Comparison of ENCODE assay signal across 12 cellular contexts in the genomic region with DNA sequence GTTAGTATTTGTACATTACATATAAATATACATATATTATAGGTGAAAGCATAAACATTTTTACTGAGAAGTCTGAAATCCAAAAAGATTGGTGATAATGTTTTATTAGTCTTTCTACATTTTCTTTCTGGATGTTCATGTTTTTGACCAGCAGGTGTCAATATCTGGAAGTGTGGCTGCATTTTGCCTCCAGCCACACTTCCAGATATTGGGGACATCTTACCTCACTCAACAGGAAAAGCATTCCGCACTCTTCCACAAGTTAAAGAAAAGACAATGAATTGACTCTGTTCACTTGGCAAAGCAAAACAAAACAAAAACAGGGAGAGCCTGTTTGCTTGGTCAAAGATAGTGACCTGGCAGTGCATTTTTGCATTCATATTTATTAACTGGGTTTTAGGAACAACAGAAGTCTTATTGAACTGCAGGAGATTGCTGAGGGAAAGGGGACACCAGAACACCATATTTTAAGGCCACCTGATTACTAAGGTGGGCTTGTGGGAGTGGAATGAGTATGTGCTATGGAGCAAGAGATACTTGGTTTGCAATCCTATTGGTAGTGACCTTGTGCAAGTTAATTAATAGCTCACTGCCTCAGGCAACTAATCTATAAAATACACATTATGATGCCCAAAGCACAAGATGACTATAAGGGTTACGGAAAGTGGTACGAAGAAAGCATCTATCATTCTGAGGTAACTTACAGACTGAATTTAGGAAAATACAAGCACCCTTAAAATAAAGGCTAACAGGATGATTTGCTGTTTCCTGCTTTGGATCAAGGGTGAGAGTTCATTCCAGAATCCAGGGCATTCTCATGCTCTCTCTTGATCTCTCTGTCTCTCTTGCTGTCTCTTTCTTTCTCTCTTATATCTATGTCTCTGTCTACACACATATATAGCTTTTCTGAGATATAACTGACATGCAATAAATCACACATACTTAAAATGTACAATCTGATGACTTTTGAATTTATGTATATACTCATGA.
DNase-seq lines count a peak whose midpoint lies in the region; ATAC-seq, FAIRE-seq and TF ChIP-seq lines count a peak whose summit lies in the region.
"Had no signal": no experiment of that assay in that cellular context is flagged by ENCODE, and none has a peak within 500 bp of the region (broad histone marks: within the 10 kb centered on the region; RNA-seq: fewer than 3 reads in every experiment).

No MANE protein-coding gene starts in this region.

- H3K36me3 Mint-ChIP-seq in H9 (ENCODE audit: insufficient read depth in 1 of 3, low read depth in 3 of 3) (peaks cover 0 to 7% (median 0%) of the 10 kb centered on the region in 3 experiments; a peak in 1 of 7 replicates), astrocyte (ENCODE audit: low read depth, unreplicated experiment) (no peaks in the 10 kb centered on the region), WTC11 (no peaks in the 10 kb centered on the region)
- H3K36me3 Mint-ChIP-seq: activated CD8-positive, alpha-beta memory T cell treated with anti-CD3 and anti-CD28 coated beads, Interleukin-2, amount 10 ng/mL, durations not matched to agents 7 days and 5 days had no signal

- no peak overlapping the region for H4K91ac ChIP-seq in H9 (ENCODE audit: insufficient read length, low read depth, low read length)

- H3K23ac ChIP-seq in H9 (ENCODE audit: insufficient read length, low read depth, low read length): no peak overlapping the region

- no peaks in the 10 kb centered on the region for H3K79me1 ChIP-seq in H9 (ENCODE audit: insufficient read depth, low read depth, low read length, poor library complexity, severe bottlenecking)

- POLR2A ChIA-PET in WTC11 (lab: Charles Lee): no interaction called here

- H4K20me1 ChIP-seq in H9 (ENCODE audit: control insufficient read depth, insufficient read depth, insufficient read length) (no peaks in the 10 kb centered on the region), astrocyte (ENCODE audit: insufficient read depth, low read length) (no peaks in the 10 kb centered on the region), keratinocyte (ENCODE audit: control insufficient read depth, extremely low read depth, insufficient read depth, low read length) (no peaks in the 10 kb centered on the region)

- H3K23me2 ChIP-seq in H9 (ENCODE audit: insufficient read length, low read depth, low read length, poor library complexity, severe bottlenecking): no peaks in the 10 kb centered on the region

- no peak overlapping the region for H2BK12ac ChIP-seq in H9 (ENCODE audit: insufficient read length, low read depth, low read length)

- no peak overlapping the region for H2BK15ac ChIP-seq in H9 (ENCODE audit: low read depth, low read length)

- H3K4me1 ChIP-seq in H9 (ENCODE audit: insufficient read depth, low read length): no peaks in the 10 kb centered on the region
- no peaks in the 10 kb centered on the region for H3K4me1 ChIP-seq in astrocyte (ENCODE audit: insufficient read depth, low read length)
- H3K4me1 ChIP-seq in keratinocyte (ENCODE audit: control insufficient read depth, extremely low read depth, insufficient read depth, low read length): no peaks in the 10 kb centered on the region

- H3K4ac ChIP-seq in H9 (ENCODE audit: low read depth, low read length): no peak overlapping the region

- no peak overlapping the region for H4K8ac ChIP-seq in H9 (replicated peaks; ENCODE audit: insufficient read length, low read depth, low read length)

- no peaks in the 10 kb centered on the region for H3K79me2 ChIP-seq in H9 (ENCODE audit: insufficient read depth, low read length)
- no peaks in the 10 kb centered on the region for H3K79me2 ChIP-seq in astrocyte (ENCODE audit: insufficient read depth, low read length)
- H3K79me2 ChIP-seq in keratinocyte (ENCODE audit: control insufficient read depth, insufficient read depth, low read length): no peaks in the 10 kb centered on the region

- ATAC-seq in WTC11: no peak
- ATAC-seq in HG03565 (IDR thresholded peaks at IDR 0.05; ENCODE audit: unreplicated experiment): no peak
- ATAC-seq: activated CD8-positive, alpha-beta memory T cell treated with anti-CD3 and anti-CD28 coated beads, Interleukin-2, amount 10 ng/mL, durations not matched to agents 7 days and 5 days had no signal

- no CpG with 5 or more reads among the region's 3 CpGs for WGBS in H9 (ENCODE audit: extremely low coverage, insufficient read length, low lambda C conversion rate)

- no peaks in the 10 kb centered on the region for H3K36me3 ChIP-seq in astrocyte (ENCODE audit: insufficient read depth, low read length)
- H3K36me3 ChIP-seq in keratinocyte (ENCODE audit: control insufficient read depth in 2 of 2, extremely low read depth in 1 of 2, insufficient read depth in 2 of 2, low read length in 2 of 2): no peaks in the 10 kb centered on the region

- H3K4me3 Mint-ChIP-seq in H9 (no peak overlapping the region), astrocyte (ENCODE audit: unreplicated experiment) (no peak overlapping the region), WTC11 (no peak overlapping the region)
- H3K4me3 Mint-ChIP-seq: activated CD8-positive, alpha-beta memory T cell treated with anti-CD3 and anti-CD28 coated beads, Interleukin-2, amount 10 ng/mL, durations not matched to agents 7 days and 5 days had no signal

- no peak overlapping the region for H2BK5ac ChIP-seq in H9 (ENCODE audit: insufficient read length, low read length)

- no peaks in the 10 kb centered on the region for H3K27me3 ChIP-seq in H9 (ENCODE audit: insufficient read depth, low read length)
- no peaks in the 10 kb centered on the region for H3K27me3 ChIP-seq in astrocyte (ENCODE audit: insufficient read depth, low read length)
- no peaks in the 10 kb centered on the region for H3K27me3 ChIP-seq in keratinocyte (ENCODE audit: control insufficient read depth, extremely low read depth, insufficient read depth, low read length)

- H3K9ac ChIP-seq in H9 (ENCODE audit: extremely low read depth, insufficient read length, low read length) (no peak overlapping the region), astrocyte (ENCODE audit: low read length) (no peak overlapping the region), keratinocyte (ENCODE audit: control insufficient read depth, extremely low read depth, insufficient read depth, low read length) (no peak overlapping the region)

- dilution Hi-C loops in keratinocyte (cut with MboI; ENCODE audit: extremely low pct_ligation_motif_present, low sequenced_read_pairs): no loop called here

- FAIRE-seq in astrocyte (lab: Jason Lieb, UNC) (no peak), keratinocyte (lab: Jason Lieb, UNC) (peak; percentile 20)

- no peak overlapping the region for H4K5ac ChIP-seq in H9 (ENCODE audit: insufficient read length, low read depth, low read length)

- H3K9me3 ChIP-seq in H9 (ENCODE audit: control insufficient read depth, low read depth, low read length) (no peaks in the 10 kb centered on the region), astrocyte (ENCODE audit: insufficient read depth, low read depth, low read length) (no peaks in the 10 kb centered on the region), keratinocyte (ENCODE audit: control insufficient read depth, low read depth, low read length) (no peaks in the 10 kb centered on the region)

- no peak overlapping the region for H3K18ac ChIP-seq in H9 (ENCODE audit: insufficient read length, low read depth, low read length)

- H3K27me3 Mint-ChIP-seq in H9 (ENCODE audit: low read depth) (no peaks in the 10 kb centered on the region), astrocyte (ENCODE audit: low read depth, unreplicated experiment) (no peaks in the 10 kb centered on the region), WTC11 (ENCODE audit: low read depth) (no peaks in the 10 kb centered on the region)
- H3K27me3 Mint-ChIP-seq: activated CD8-positive, alpha-beta memory T cell treated with anti-CD3 and anti-CD28 coated beads, Interleukin-2, amount 10 ng/mL, durations not matched to agents 7 days and 5 days had no signal

- no peak overlapping the region for H2BK20ac ChIP-seq in H9 (ENCODE audit: low read depth, low read length, poor library complexity, severe bottlenecking)

- H3K27ac Mint-ChIP-seq in H9 (peak overlapping the region in 1 of 3 experiments; percentile 31; a peak in 2 of 7 replicates), astrocyte (ENCODE audit: unreplicated experiment) (no peak overlapping the region), WTC11 (no peak overlapping the region)
- H3K27ac Mint-ChIP-seq: activated CD8-positive, alpha-beta memory T cell treated with anti-CD3 and anti-CD28 coated beads, Interleukin-2, amount 10 ng/mL, durations not matched to agents 7 days and 5 days had no signal

- no peak overlapping the region for H2BK120ac ChIP-seq in H9 (ENCODE audit: low read depth, low read length, poor library complexity, severe bottlenecking)

- no peak overlapping the region for H3K27ac ChIP-seq in H9 (ENCODE audit: insufficient read length, low read depth, low read length)
- no peak overlapping the region for H3K27ac ChIP-seq in astrocyte (ENCODE audit: low read depth, low read length)
- no peak overlapping the region for H3K27ac ChIP-seq in keratinocyte (ENCODE audit: control insufficient read depth, insufficient read depth, low read length)
- H3K27ac ChIP-seq: epithelial cell of prostate had no signal

- no peak overlapping the region for H2AK5ac ChIP-seq in H9 (ENCODE audit: insufficient read length, low read length)

- H3T11ph ChIP-seq in H9 (ENCODE audit: low read length): no peak overlapping the region

- no peak overlapping the region for H3K14ac ChIP-seq in H9 (ENCODE audit: insufficient read depth, low read length)

- CTCF ChIA-PET in WTC11 (lab: Charles Lee): no interaction called here

- H3K9me3 Mint-ChIP-seq in H9 (peaks cover 0 to 7% of the 10 kb centered on the region in 2 experiments; a peak in 2 of 5 replicates), astrocyte (ENCODE audit: unreplicated experiment) (no peaks in the 10 kb centered on the region), WTC11 (peaks cover 16% of the 10 kb centered on the region)

- DNase-seq in AG08395 (ENCODE audit: low spot score): peak; percentile 5
- no peak for DNase-seq in H9
- peak; percentile 2 for DNase-seq in astrocyte (ENCODE audit: low read depth)
- DNase-seq in keratinocyte (ENCODE audit: low read depth, low spot score): no peak
- DNase-seq in WTC11 (ENCODE audit: low spot score): no peak
- no peak for DNase-seq in NCI-H2196 (lab: John Stamatoyannopoulos, UW; ENCODE audit: unreplicated experiment)
- DNase-seq in HuH-7 (ENCODE audit: low spot score): no peak
- DNase-seq: activated CD8-positive, alpha-beta memory T cell treated with anti-CD3 and anti-CD28 coated beads, Interleukin-2, amount 10 ng/mL, durations not matched to agents 7 days and 5 days; NCI-H510A; stimulated activated CD4-positive, alpha-beta T cell treated with anti-CD3 and anti-CD28 coated beads, Interleukin-12 subunit alpha, Interleukin-12 subunit beta, amount 100 ng/mL, for 4 hours had no signal

- H2AFZ ChIP-seq in H9 (ENCODE audit: low read length) (no peak overlapping the region), astrocyte (ENCODE audit: low read depth, low read length) (no peak overlapping the region), keratinocyte (ENCODE audit: control insufficient read depth, low read length) (no peak overlapping the region)

- H3K4me2 ChIP-seq in H9 (ENCODE audit: insufficient read depth, insufficient read length, low read length) (no peak overlapping the region), astrocyte (ENCODE audit: low read length) (no peak overlapping the region), keratinocyte (ENCODE audit: control insufficient read depth, extremely low read depth, insufficient read depth, low read depth, low read length) (no peak overlapping the region)

- H3K4me3 ChIP-seq in astrocyte (ENCODE audit: insufficient read depth, low read depth, low read length) (no peak overlapping the region), keratinocyte (ENCODE audit: control insufficient read depth in 2 of 3, extremely low read depth in 1 of 3, insufficient read depth in 2 of 3, low read depth in 1 of 3, low read length in 3 of 3) (no peak overlapping the region)

- no peaks in the 10 kb centered on the region; a peak in 1 of 4 replicates for H3K4me1 Mint-ChIP-seq in H9
- H3K4me1 Mint-ChIP-seq in astrocyte (ENCODE audit: low read depth, unreplicated experiment): no peaks in the 10 kb centered on the region
- H3K4me1 Mint-ChIP-seq in WTC11: peaks cover 4% of the 10 kb centered on the region; the same call in 1 of the 2 replicates
- H3K4me1 Mint-ChIP-seq: activated CD8-positive, alpha-beta memory T cell treated with anti-CD3 and anti-CD28 coated beads, Interleukin-2, amount 10 ng/mL, durations not matched to agents 7 days and 5 days had no signal

- TF ChIP-seq CTCF in H9 (conservative IDR thresholded peaks at IDR 0.05): peak; percentile 38; the same call in 2 of the 3 replicates
- TF ChIP-seq CTCF in astrocyte (IDR thresholded peaks at IDR 0.05; ENCODE audit: insufficient read depth, low read depth, low read length): peak; percentile 26
- peak; percentile 21 to 36 (median 30) for TF ChIP-seq CTCF in keratinocyte (optimal IDR thresholded peaks at IDR 0.05 in 1 of 3, IDR thresholded peaks at IDR 0.05 in 1 of 3, conservative IDR thresholded peaks at IDR 0.05 in 1 of 3; ENCODE audit: extremely low read depth in 1 of 3, insufficient read depth in 2 of 3, low read length in 3 of 3)
- TF ChIP-seq CTCF in WTC11 (IDR thresholded peaks at IDR 0.05): no peak

- H3K9me1 ChIP-seq in keratinocyte (ENCODE audit: control insufficient read depth, extremely low read depth, insufficient read depth, low read length): no peaks in the 10 kb centered on the region

- no peak overlapping the region for H3K56ac ChIP-seq in H9 (ENCODE audit: insufficient read length, low read depth, low read length)

Comparison
In these comparisons a context has a peak if more than half of its experiments do, and no peak if none do; other contexts are left out.
1. DNase-seq: peak in AG08395 (single experiment) and astrocyte (single experiment); none in H9 (single experiment), keratinocyte (single experiment), WTC11 (single experiment), NCI-H2196 (single experiment) and HuH-7 (single experiment).